In the genomic region with DNA sequence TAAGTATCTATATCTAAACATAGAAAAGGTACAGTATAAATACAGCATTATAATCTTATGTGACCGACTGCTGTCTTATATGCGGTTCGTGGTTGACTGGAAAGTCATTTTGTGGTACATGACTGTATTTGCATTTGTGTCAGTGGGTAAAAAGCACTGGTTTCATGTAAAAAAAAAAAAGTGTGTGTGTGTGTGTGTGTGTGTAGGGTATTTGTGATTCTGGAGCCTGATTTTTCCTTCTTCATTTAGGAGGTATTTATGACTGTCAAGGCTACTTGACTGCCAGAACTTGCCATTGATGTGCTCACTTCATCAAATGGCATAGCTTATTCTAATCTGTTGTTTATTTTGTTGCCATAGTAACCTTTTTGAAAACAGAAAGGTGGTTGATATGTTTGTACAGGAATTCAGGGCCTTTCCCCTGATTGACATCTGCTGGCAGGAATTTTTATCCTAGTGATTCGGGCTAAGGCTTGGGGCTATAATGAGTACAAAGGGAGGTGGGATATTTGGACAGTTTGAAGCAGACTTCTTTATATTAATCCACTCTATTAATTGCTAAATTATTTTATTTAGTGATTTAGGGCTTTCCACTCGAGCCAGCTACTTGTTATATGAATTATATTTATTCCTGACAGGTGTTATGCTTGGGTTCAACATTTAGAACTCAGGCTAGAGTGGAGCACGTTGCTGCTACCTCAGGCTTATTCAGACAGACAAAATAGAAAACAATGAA, we compare ENCODE assay signal across 1 cellular context.
TF ChIP-seq lines count a peak whose summit lies in the region.

No MANE protein-coding gene starts in this region.

TF ChIP-seq in HEK293, 187 proteins besides CTCF, POLR2A, EP300 and RAD21 (continued from another document):
- TF ChIP-seq ZNF18 (tag by site-specific recombination; IDR thresholded peaks at IDR 0.05) (0 out of 2 replicates have a peak, but pooled peaks have one; percentile 21), ZNF140 (tag by site-specific recombination; IDR thresholded peaks at IDR 0.05) (no peak), ZNF211 (tag by site-specific recombination; IDR thresholded peaks at IDR 0.05; ENCODE audit: low read depth) (no peak), ZNF555 (tag by site-specific recombination; conservative IDR thresholded peaks at IDR 0.05) (no peak), ZNF280D (tag by site-specific recombination; IDR thresholded peaks at IDR 0.05) (no peak), ZNF146 (tag by site-specific recombination; IDR thresholded peaks at IDR 0.05) (no peak), ZNF221 (tag by site-specific recombination; IDR thresholded peaks at IDR 0.05; ENCODE audit: borderline replicate concordance) (no peak), ZFHX2 (tag by site-specific recombination; conservative IDR thresholded peaks at IDR 0.05) (no peak), ZNF558 (tag by site-specific recombination; IDR thresholded peaks at IDR 0.05) (no peak), ZNF112 (tag by site-specific recombination; IDR thresholded peaks at IDR 0.05) (no peak), ZNF121 (tag by site-specific recombination; IDR thresholded peaks at IDR 0.05) (no peak), ZNF549 (tag by site-specific recombination; IDR thresholded peaks at IDR 0.05) (no peak), GFI1B (tag by site-specific recombination; IDR thresholded peaks at IDR 0.05) (peak; percentile 92), ZNF2 (tag by site-specific recombination; IDR thresholded peaks at IDR 0.05) (no peak), ZNF433 (tag by site-specific recombination; IDR thresholded peaks at IDR 0.05; ENCODE audit: low read depth) (no peak), ZNF341 (tag by site-specific recombination; IDR thresholded peaks at IDR 0.05; ENCODE audit: low read depth) (no peak), SETDB1 (IDR thresholded peaks at IDR 0.05; ENCODE audit: insufficient read length, low read length) (no peak), ZNF133 (tag by site-specific recombination; IDR thresholded peaks at IDR 0.05) (no peak), ZNF571 (tag by site-specific recombination; IDR thresholded peaks at IDR 0.05) (no peak), ZFP3 (tag by site-specific recombination; IDR thresholded peaks at IDR 0.05; ENCODE audit: low read depth) (no peak), ZNF701 (tag by site-specific recombination; IDR thresholded peaks at IDR 0.05) (no peak), ZNF175 (tag by site-specific recombination; IDR thresholded peaks at IDR 0.05) (no peak), ZNF138 (tag by site-specific recombination; IDR thresholded peaks at IDR 0.05; ENCODE audit: borderline replicate concordance) (no peak), YY2 (tag by site-specific recombination; IDR thresholded peaks at IDR 0.05) (no peak), ZNF501 (tag by site-specific recombination; IDR thresholded peaks at IDR 0.05) (no peak), ZNF169 (tag by site-specific recombination; IDR thresholded peaks at IDR 0.05) (no peak), ZNF623 (tag by site-specific recombination; IDR thresholded peaks at IDR 0.05) (no peak), ZNF670 (tag by site-specific recombination; IDR thresholded peaks at IDR 0.05; ENCODE audit: low read depth) (no peak), ZNF645 (tag by site-specific recombination; IDR thresholded peaks at IDR 0.05) (no peak), ZBTB8A (tag by site-specific recombination; IDR thresholded peaks at IDR 0.05) (no peak), KLF8 (tag by site-specific recombination; IDR thresholded peaks at IDR 0.05) (no peak), PRDM6 (tag by site-specific recombination; IDR thresholded peaks at IDR 0.05) (peak; percentile 95), REPIN1 (tag by site-specific recombination; IDR thresholded peaks at IDR 0.05; ENCODE audit: low read depth) (no peak), KLF17 (tag by site-specific recombination; IDR thresholded peaks at IDR 0.05) (no peak), ZSCAN30 (tag by site-specific recombination; IDR thresholded peaks at IDR 0.05) (no peak), ZFP37 (tag by site-specific recombination; IDR thresholded peaks at IDR 0.05) (no peak), ZBTB1 (tag by site-specific recombination; IDR thresholded peaks at IDR 0.05) (no peak), ZNF747 (tag by site-specific recombination; IDR thresholded peaks at IDR 0.05) (no peak), KLF9 (tag by site-specific recombination; IDR thresholded peaks at IDR 0.05; ENCODE audit: low read depth) (no peak), ZNF768 (tag by site-specific recombination; IDR thresholded peaks at IDR 0.05) (no peak), ZNF404 (tag by site-specific recombination; IDR thresholded peaks at IDR 0.05) (no peak), OSR2 (tag by site-specific recombination; IDR thresholded peaks at IDR 0.05) (peak; percentile 56), ZNF596 (tag by site-specific recombination; IDR thresholded peaks at IDR 0.05) (no peak), ZBTB26 (tag by site-specific recombination; optimal IDR thresholded peaks at IDR 0.05) (no peak), ZNF654 (tag by site-specific recombination; IDR thresholded peaks at IDR 0.05; ENCODE audit: low read depth) (no peak)
- TF ChIP-seq, protein P1, sequence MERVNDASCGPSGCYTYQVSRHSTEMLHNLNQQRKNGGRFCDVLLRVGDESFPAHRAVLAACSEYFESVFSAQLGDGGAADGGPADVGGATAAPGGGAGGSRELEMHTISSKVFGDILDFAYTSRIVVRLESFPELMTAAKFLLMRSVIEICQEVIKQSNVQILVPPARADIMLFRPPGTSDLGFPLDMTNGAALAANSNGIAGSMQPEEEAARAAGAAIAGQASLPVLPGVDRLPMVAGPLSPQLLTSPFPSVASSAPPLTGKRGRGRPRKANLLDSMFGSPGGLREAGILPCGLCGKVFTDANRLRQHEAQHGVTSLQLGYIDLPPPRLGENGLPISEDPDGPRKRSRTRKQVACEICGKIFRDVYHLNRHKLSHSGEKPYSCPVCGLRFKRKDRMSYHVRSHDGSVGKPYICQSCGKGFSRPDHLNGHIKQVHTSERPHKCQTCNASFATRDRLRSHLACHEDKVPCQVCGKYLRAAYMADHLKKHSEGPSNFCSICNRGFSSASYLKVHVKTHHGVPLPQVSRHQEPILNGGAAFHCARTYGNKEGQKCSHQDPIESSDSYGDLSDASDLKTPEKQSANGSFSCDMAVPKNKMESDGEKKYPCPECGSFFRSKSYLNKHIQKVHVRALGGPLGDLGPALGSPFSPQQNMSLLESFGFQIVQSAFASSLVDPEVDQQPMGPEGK (tag by site-specific recombination; IDR thresholded peaks at IDR 0.05), result no peak
- TF ChIP-seq, protein P2, sequence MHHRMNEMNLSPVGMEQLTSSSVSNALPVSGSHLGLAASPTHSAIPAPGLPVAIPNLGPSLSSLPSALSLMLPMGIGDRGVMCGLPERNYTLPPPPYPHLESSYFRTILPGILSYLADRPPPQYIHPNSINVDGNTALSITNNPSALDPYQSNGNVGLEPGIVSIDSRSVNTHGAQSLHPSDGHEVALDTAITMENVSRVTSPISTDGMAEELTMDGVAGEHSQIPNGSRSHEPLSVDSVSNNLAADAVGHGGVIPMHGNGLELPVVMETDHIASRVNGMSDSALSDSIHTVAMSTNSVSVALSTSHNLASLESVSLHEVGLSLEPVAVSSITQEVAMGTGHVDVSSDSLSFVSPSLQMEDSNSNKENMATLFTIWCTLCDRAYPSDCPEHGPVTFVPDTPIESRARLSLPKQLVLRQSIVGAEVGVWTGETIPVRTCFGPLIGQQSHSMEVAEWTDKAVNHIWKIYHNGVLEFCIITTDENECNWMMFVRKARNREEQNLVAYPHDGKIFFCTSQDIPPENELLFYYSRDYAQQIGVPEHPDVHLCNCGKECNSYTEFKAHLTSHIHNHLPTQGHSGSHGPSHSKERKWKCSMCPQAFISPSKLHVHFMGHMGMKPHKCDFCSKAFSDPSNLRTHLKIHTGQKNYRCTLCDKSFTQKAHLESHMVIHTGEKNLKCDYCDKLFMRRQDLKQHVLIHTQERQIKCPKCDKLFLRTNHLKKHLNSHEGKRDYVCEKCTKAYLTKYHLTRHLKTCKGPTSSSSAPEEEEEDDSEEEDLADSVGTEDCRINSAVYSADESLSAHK (tag by site-specific recombination; IDR thresholded peaks at IDR 0.05), result no peak
